In genomic region chr20:50165687-50166554, GRCh38 we compare ENCODE assay signal across 1 cellular context.
A peak's percentile ranks its signal among the peaks of the same experiment; 100 is the strongest.
TF ChIP-seq lines count a peak whose summit lies in the region.

No MANE protein-coding gene starts in this region.

TF ChIP-seq in HepG2, 621 proteins besides CTCF, POLR2A, EP300 and RAD21 (continued from another document and continues in another):
- TF ChIP-seq MIER3 (CRISPR knock-in tag; IDR thresholded peaks at IDR 0.05; ENCODE audit: borderline replicate concordance) (no peak; the same call in none of the 2 replicates), TFE3 (CRISPR knock-in tag; IDR thresholded peaks at IDR 0.05) (peak; percentile 54), SPEN (CRISPR knock-in tag; IDR thresholded peaks at IDR 0.05; ENCODE audit: low read depth) (peak; percentile 86; the same call in 1 of the 2 replicates), SP1 (IDR thresholded peaks at IDR 0.05) (no peak), SP1 (CRISPR knock-in tag; IDR thresholded peaks at IDR 0.05) (peak; percentile 60; the same call in 1 of the 2 replicates), HDAC6 (IDR thresholded peaks at IDR 0.05; ENCODE audit: low read depth, low read length) (no peak), GMEB1 (CRISPR knock-in tag; IDR thresholded peaks at IDR 0.05; ENCODE audit: borderline replicate concordance) (peak; percentile 84), TBL1XR1 (IDR thresholded peaks at IDR 0.05; ENCODE audit: borderline replicate concordance, low read length, partially characterized antibody) (peak; percentile 27), ZNF879 (CRISPR knock-in tag; IDR thresholded peaks at IDR 0.05) (0 out of 2 replicates have a peak, but pooled peaks have one; percentile 37), ZNF484 (CRISPR knock-in tag; IDR thresholded peaks at IDR 0.05; ENCODE audit: borderline replicate concordance, low read depth) (no peak), YEATS2 (CRISPR knock-in tag; IDR thresholded peaks at IDR 0.05; ENCODE audit: borderline replicate concordance) (peak; percentile 92; the same call in 1 of the 2 replicates), SRY (CRISPR knock-in tag; IDR thresholded peaks at IDR 0.05) (peak; percentile 45; the same call in 1 of the 2 replicates), ZNF740 (CRISPR knock-in tag; IDR thresholded peaks at IDR 0.05) (peak; percentile 43; the same call in 1 of the 2 replicates), RXRA (CRISPR knock-in tag; IDR thresholded peaks at IDR 0.05) (peak; percentile 93), TBP (CRISPR knock-in tag; IDR thresholded peaks at IDR 0.05) (no peak), HNF4A (CRISPR knock-in tag; IDR thresholded peaks at IDR 0.05) (peak; percentile 65), ZBED4 (CRISPR knock-in tag; IDR thresholded peaks at IDR 0.05; ENCODE audit: borderline replicate concordance) (peak; percentile 48; the same call in 1 of the 2 replicates), SSRP1 (CRISPR knock-in tag; IDR thresholded peaks at IDR 0.05) (peak; percentile 88; the same call in 1 of the 2 replicates), POLR2G (IDR thresholded peaks at IDR 0.05; ENCODE audit: low read depth, low read length) (peak; percentile 96), ZFP1 (CRISPR knock-in tag; IDR thresholded peaks at IDR 0.05) (peak; percentile 89; the same call in 1 of the 2 replicates), IRX3 (CRISPR knock-in tag; IDR thresholded peaks at IDR 0.05; ENCODE audit: borderline replicate concordance, low read depth) (no peak), BCL3 (CRISPR knock-in tag; IDR thresholded peaks at IDR 0.05) (peak; percentile 91; the same call in 1 of the 2 replicates), ARNT2 (CRISPR knock-in tag; IDR thresholded peaks at IDR 0.05; ENCODE audit: low read depth) (peak; percentile 85; the same call in 1 of the 2 replicates), REST (IDR thresholded peaks at IDR 0.05; ENCODE audit: borderline replicate concordance in 1 of 2, low read depth in 1 of 2, low read length in 2 of 2) (peak in 1 of 2 experiments; percentile 44; a peak in 1 of 4 replicates), DNMT1 (CRISPR knock-in tag; IDR thresholded peaks at IDR 0.05) (no peak; the same call in 1 of the 2 replicates), KDM5A (IDR thresholded peaks at IDR 0.05; ENCODE audit: borderline replicate concordance, low read length) (peak; percentile 50; the same call in 1 of the 2 replicates), RXRB (CRISPR knock-in tag; IDR thresholded peaks at IDR 0.05; ENCODE audit: borderline replicate concordance) (peak; percentile 90), MTF2 (CRISPR knock-in tag; IDR thresholded peaks at IDR 0.05; ENCODE audit: borderline replicate concordance) (no peak), ZNF782 (CRISPR knock-in tag; IDR thresholded peaks at IDR 0.05; ENCODE audit: borderline replicate concordance) (no peak), DMAP1 (CRISPR knock-in tag; IDR thresholded peaks at IDR 0.05) (peak; percentile 98), ZNF646 (CRISPR knock-in tag; IDR thresholded peaks at IDR 0.05) (peak; percentile 65; the same call in 1 of the 2 replicates), ZNF816 (CRISPR knock-in tag; IDR thresholded peaks at IDR 0.05; ENCODE audit: borderline replicate concordance) (peak; percentile 73; the same call in 1 of the 2 replicates), ATF6 (CRISPR knock-in tag; conservative IDR thresholded peaks at IDR 0.05) (no peak), ELF4 (CRISPR knock-in tag; IDR thresholded peaks at IDR 0.05; ENCODE audit: borderline replicate concordance) (peak; percentile 75; the same call in 1 of the 2 replicates), ZNF350 (CRISPR knock-in tag; IDR thresholded peaks at IDR 0.05; ENCODE audit: borderline replicate concordance, low read depth) (peak; percentile 100), KDM3A (CRISPR knock-in tag; IDR thresholded peaks at IDR 0.05; ENCODE audit: low read depth) (peak; percentile 92; the same call in 1 of the 2 replicates)
